1 cellular context compared by ENCODE assay signal in genomic region chr3:71132995-71133730, GRCh38.
TF ChIP-seq lines count a peak whose summit lies in the region.

No MANE protein-coding gene starts in this region.

TF ChIP-seq in HepG2, 621 proteins besides CTCF, POLR2A, EP300 and RAD21 (continued from another document):
- TF ChIP-seq ZNF331 (CRISPR knock-in tag; IDR thresholded peaks at IDR 0.05) (0 out of 2 replicates have a peak, but pooled peaks have one; percentile 21), EEA1 (CRISPR knock-in tag; IDR thresholded peaks at IDR 0.05; ENCODE audit: borderline replicate concordance) (no peak), NCOA1 (CRISPR knock-in tag; IDR thresholded peaks at IDR 0.05) (no peak), CHD2 (IDR thresholded peaks at IDR 0.05; ENCODE audit: low read depth, low read length) (no peak), SRSF4 (IDR thresholded peaks at IDR 0.05; ENCODE audit: low read depth, low read length, poor library complexity, severe bottlenecking) (no peak), ZBTB42 (CRISPR knock-in tag; IDR thresholded peaks at IDR 0.05) (no peak), SOX6 (IDR thresholded peaks at IDR 0.05) (no peak), SOX6 (CRISPR knock-in tag; IDR thresholded peaks at IDR 0.05) (peak; percentile 87), DPF2 (CRISPR knock-in tag; IDR thresholded peaks at IDR 0.05; ENCODE audit: borderline replicate concordance, low read depth) (no peak), ZNF512B (CRISPR knock-in tag; IDR thresholded peaks at IDR 0.05; ENCODE audit: borderline replicate concordance) (no peak), HNRNPL (IDR thresholded peaks at IDR 0.05; ENCODE audit: low read depth, low read length) (no peak), TEAD3 (CRISPR knock-in tag; optimal IDR thresholded peaks at IDR 0.05; ENCODE audit: borderline replicate concordance) (peak; percentile 11), ZNF646 (CRISPR knock-in tag; IDR thresholded peaks at IDR 0.05) (no peak), ZNF124 (CRISPR knock-in tag; IDR thresholded peaks at IDR 0.05) (no peak), NR2C2 (CRISPR knock-in tag; IDR thresholded peaks at IDR 0.05; ENCODE audit: borderline replicate concordance) (no peak), NR1H2 (CRISPR knock-in tag; IDR thresholded peaks at IDR 0.05; ENCODE audit: borderline replicate concordance, low read depth) (no peak), ZNF691 (CRISPR knock-in tag; IDR thresholded peaks at IDR 0.05; ENCODE audit: borderline replicate concordance, low read depth) (no peak), ZNF644 (CRISPR knock-in tag; IDR thresholded peaks at IDR 0.05; ENCODE audit: low read depth) (0 out of 2 replicates have a peak, but pooled peaks have one; percentile 36), SIX1 (CRISPR knock-in tag; IDR thresholded peaks at IDR 0.05; ENCODE audit: borderline replicate concordance) (peak; percentile 99), MIXL1 (CRISPR knock-in tag; IDR thresholded peaks at IDR 0.05) (peak; percentile 80), ZMYM4 (CRISPR knock-in tag; IDR thresholded peaks at IDR 0.05) (peak; percentile 74), NCOR1 (IDR thresholded peaks at IDR 0.05; ENCODE audit: borderline replicate concordance, low read length) (no peak), ZC3H4 (CRISPR knock-in tag; IDR thresholded peaks at IDR 0.05; ENCODE audit: borderline replicate concordance) (no peak), FOSL2 (CRISPR knock-in tag; IDR thresholded peaks at IDR 0.05) (peak; percentile 41; the same call in 1 of the 2 replicates), IRF2 (CRISPR knock-in tag; IDR thresholded peaks at IDR 0.05) (peak; percentile 31; the same call in 1 of the 2 replicates), ZNF317 (CRISPR knock-in tag; IDR thresholded peaks at IDR 0.05) (no peak), ZNF44 (CRISPR knock-in tag; IDR thresholded peaks at IDR 0.05) (no peak), FOSL1 (CRISPR knock-in tag; IDR thresholded peaks at IDR 0.05; ENCODE audit: borderline replicate concordance) (no peak), MBD4 (IDR thresholded peaks at IDR 0.05; ENCODE audit: borderline replicate concordance, low read length) (no peak), RNF2 (conservative IDR thresholded peaks at IDR 0.05; ENCODE audit: low read depth) (no peak), GATA4 (IDR thresholded peaks at IDR 0.05; ENCODE audit: borderline replicate concordance, low read depth) (no peak), ERF (CRISPR knock-in tag; IDR thresholded peaks at IDR 0.05) (0 out of 2 replicates have a peak, but pooled peaks have one; percentile 47), ZNF12 (CRISPR knock-in tag; IDR thresholded peaks at IDR 0.05) (no peak), SALL2 (CRISPR knock-in tag; IDR thresholded peaks at IDR 0.05) (no peak), SAP130 (CRISPR knock-in tag; IDR thresholded peaks at IDR 0.05; ENCODE audit: low read depth) (peak; percentile 38)
